17 cellular contexts compared by ENCODE assay signal in genomic region chrX:11789809-11790208, GRCh38. TPM values are rescaled to one million over a fixed set of nuclear protein-coding genes. Genes with fewer than 3 reads are reported as not detected.
DNase-seq lines count a peak whose midpoint lies in the region; ATAC-seq and TF ChIP-seq lines count a peak whose summit lies in the region.
"Had no signal": no experiment of that assay in that cellular context is flagged by ENCODE, and none has a peak within 500 bp of the region (broad histone marks: within the 10 kb centered on the region; RNA-seq: fewer than 3 reads in every experiment).

No MANE protein-coding gene starts in this region.

- H3K4me1 Mint-ChIP-seq in activated B cell treated with CpG ODN at 0.5 μM for 24 hours, result peaks cover 50% of the 10 kb centered on the region

- POLR2A ChIA-PET in activated B cell treated with CpG ODN at 0.5 μM for 24 hours (lab: Charles Lee), result no interaction called here

- no peaks in the 10 kb centered on the region for H3K36me3 Mint-ChIP-seq in activated B cell treated with CpG ODN at 0.5 μM for 24 hours (ENCODE audit: low read depth)
- H3K36me3 Mint-ChIP-seq: activated naive CD8-positive, alpha-beta T cell treated with anti-CD3 and anti-CD28 coated beads, Interleukin-2, amount 10 ng/mL, durations not matched to agents 7 days and 5 days; CD14-positive monocyte; natural killer cell had no signal

- peak overlapping the region; percentile 6 for H3K4me3 Mint-ChIP-seq in activated B cell treated with CpG ODN at 0.5 μM for 24 hours
- H3K4me3 Mint-ChIP-seq: activated naive CD8-positive, alpha-beta T cell treated with anti-CD3 and anti-CD28 coated beads, Interleukin-2, amount 10 ng/mL, durations not matched to agents 7 days and 5 days; CD14-positive monocyte; natural killer cell had no signal

- intact Hi-C loops in activated B cell treated with CpG ODN at 0.5 μM for 24 hours (cut with micrococcal nuclease), result loop anchor here (1.0 to 10.0 kb wide), 4 partner anchors 265 to 782 kb away; no protein-coding TSS in a partner anchor

- ATAC-seq in GM18870 (IDR thresholded peaks at IDR 0.05; ENCODE audit: unreplicated experiment), result peak; percentile 39
- peak; percentile 50 for ATAC-seq in GM21528 (IDR thresholded peaks at IDR 0.05; ENCODE audit: low FRiP score, unreplicated experiment)
- ATAC-seq in HG03103 (IDR thresholded peaks at IDR 0.05; ENCODE audit: low read depth, unreplicated experiment), result peak; percentile 50
- ATAC-seq in activated B cell treated with CpG ODN at 0.5 μM for 24 hours (ENCODE audit: low read depth), result peak; percentile 9
- ATAC-seq: natural killer cell, right lobe of liver had no signal

- H3K9me3 Mint-ChIP-seq in activated B cell treated with CpG ODN at 0.5 μM for 24 hours, result no peaks in the 10 kb centered on the region
- H3K9me3 Mint-ChIP-seq: activated naive CD8-positive, alpha-beta T cell treated with anti-CD3 and anti-CD28 coated beads, Interleukin-2, amount 10 ng/mL, durations not matched to agents 7 days and 5 days; natural killer cell had no signal

- CTCF ChIA-PET in activated B cell treated with CpG ODN at 0.5 μM for 24 hours (lab: Charles Lee), result interaction anchor here (0.6 kb wide), 1 partner anchor 70 kb away, joined by 3 read pairs; no protein-coding TSS in a partner anchor

- no peak for DNase-seq in activated B cell treated with CpG ODN at 0.5 μM for 24 hours
- no peak for DNase-seq in SKM-1 (lab: John Stamatoyannopoulos, UW; ENCODE audit: unreplicated experiment)
- DNase-seq in activated CD4-positive, alpha-beta T cell treated with anti-CD3 and anti-CD28 coated beads, Interleukin-2, amount 50 U/mL, for 48 hours, result no peak
- DNase-seq in C1 segment of cervical spinal cord (lab: John Stamatoyannopoulos, UW), result no peak
- DNase-seq in AG20443 (ENCODE audit: low spot score), result no peak
- DNase-seq: activated CD8-positive, alpha-beta memory T cell treated with anti-CD3 and anti-CD28 coated beads, Interleukin-2, amount 50 U/mL, for 48 hours; activated naive CD8-positive, alpha-beta T cell treated with anti-CD3 and anti-CD28 coated beads, Interleukin-2, amount 10 ng/mL, durations not matched to agents 7 days and 5 days; erythroblast; left ventricle myocardium inferior; natural killer cell; NCI-H524; right lobe of liver; SJCRH30 had no signal

- no peak for TF ChIP-seq CTCF in activated B cell treated with CpG ODN at 0.5 μM for 24 hours (IDR thresholded peaks at IDR 0.05)

- no peaks in the 10 kb centered on the region for H3K27me3 Mint-ChIP-seq in activated B cell treated with CpG ODN at 0.5 μM for 24 hours
- H3K27me3 Mint-ChIP-seq: activated naive CD8-positive, alpha-beta T cell treated with anti-CD3 and anti-CD28 coated beads, Interleukin-2, amount 10 ng/mL, durations not matched to agents 7 days and 5 days had no signal

- H3K27ac Mint-ChIP-seq in activated B cell treated with CpG ODN at 0.5 μM for 24 hours, result peak overlapping the region; percentile 60
- H3K27ac Mint-ChIP-seq: activated naive CD8-positive, alpha-beta T cell treated with anti-CD3 and anti-CD28 coated beads, Interleukin-2, amount 10 ng/mL, durations not matched to agents 7 days and 5 days; CD14-positive monocyte; natural killer cell had no signal

RNA-seq across cellular contexts. Expression of gene MSL3, which starts 31.8 kb away (rescaled TPM):
- 57.6 and 58.9 TPM in 2 replicates for total RNA-seq in activated B cell treated with CpG ODN at 0.5 μM for 24 hours
